17 cellular contexts compared by ENCODE assay signal in the genomic region with DNA sequence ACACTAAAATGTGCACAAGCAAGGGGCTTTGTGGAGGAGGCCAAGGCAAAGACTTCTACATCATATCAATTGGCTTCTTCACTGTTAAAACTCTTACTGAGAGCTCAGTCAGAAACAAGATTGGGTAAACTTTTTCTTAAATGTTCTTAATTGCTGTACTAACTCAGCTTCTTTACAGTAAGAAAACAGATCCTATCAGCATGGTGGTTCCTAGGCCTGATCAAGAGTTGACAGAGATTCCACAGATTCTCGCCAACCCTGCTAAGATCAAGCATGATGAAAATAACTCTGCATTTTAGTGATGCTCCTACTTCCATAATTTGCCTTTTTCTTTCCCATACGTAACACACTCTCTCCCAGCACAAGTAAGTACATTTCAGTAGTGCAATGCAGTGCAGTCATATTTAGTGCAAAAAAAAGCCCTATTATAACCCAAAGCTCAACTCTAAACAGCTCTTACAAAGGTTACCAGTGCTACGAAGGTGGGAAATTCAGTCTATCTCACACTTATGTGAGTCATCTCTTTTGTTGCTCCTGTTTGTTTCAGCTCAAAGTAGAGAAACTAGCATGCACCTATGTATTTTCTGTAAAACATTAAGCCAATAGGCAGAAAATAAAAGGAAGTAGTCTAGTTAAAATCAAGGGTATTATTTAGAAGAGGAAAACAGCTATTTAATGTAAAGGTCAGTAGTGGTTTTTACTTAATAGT. TPM values are rescaled to one million over a fixed set of nuclear protein-coding genes. Genes with fewer than 3 reads are reported as not detected.
DNase-seq lines count a peak whose midpoint lies in the region; ATAC-seq and TF ChIP-seq lines count a peak whose summit lies in the region.
"Had no signal": no experiment of that assay in that cellular context is flagged by ENCODE, and none has a peak within 500 bp of the region (broad histone marks: within the 10 kb centered on the region; RNA-seq: fewer than 3 reads in every experiment).

No MANE protein-coding gene starts in this region.

- no peak overlapping the region for H2BK120ac ChIP-seq in trophoblast cell (ENCODE audit: insufficient read depth, low read length, poor library complexity)

- peaks cover 3% of the 10 kb centered on the region for H3K9me3 Mint-ChIP-seq in activated CD4-positive, alpha-beta T cell treated with anti-CD3 and anti-CD28 coated beads, Interleukin-2, amount 10 ng/mL, durations not matched to agents 24 days and 14 days
- no peaks in the 10 kb centered on the region for H3K9me3 Mint-ChIP-seq in GM23338
- no peaks in the 10 kb centered on the region for H3K9me3 Mint-ChIP-seq in activated CD4-positive, alpha-beta memory T cell treated with anti-CD3 and anti-CD28 coated beads for 36 hours
- H3K9me3 Mint-ChIP-seq: HFFc6 had no signal

- no peaks in the 10 kb centered on the region; the same call in 1 of the 2 replicates for H3K9me2 ChIP-seq in GM23338 (ENCODE audit: insufficient read depth)

- no peak for ATAC-seq in GM23338
- no peak for ATAC-seq in heart left ventricle
- no peak for ATAC-seq in left lobe of liver
- ATAC-seq: upper lobe of right lung had no signal

- no peaks in the 10 kb centered on the region for H3K9me3 ChIP-seq in trophoblast cell (ENCODE audit: insufficient read depth, low read depth, low read length)
- H3K9me3 ChIP-seq in heart left ventricle: no peaks in the 10 kb centered on the region
- H3K9me3 ChIP-seq: SJCRH30, upper lobe of right lung had no signal

- H3K4me3 Mint-ChIP-seq in activated CD4-positive, alpha-beta T cell treated with anti-CD3 and anti-CD28 coated beads, Interleukin-2, amount 10 ng/mL, durations not matched to agents 24 days and 14 days: peak overlapping the region; percentile 6
- H3K4me3 Mint-ChIP-seq in GM23338: no peak overlapping the region
- H3K4me3 Mint-ChIP-seq in activated CD4-positive, alpha-beta memory T cell treated with anti-CD3 and anti-CD28 coated beads for 36 hours: peak overlapping the region; percentile 21
- H3K4me3 Mint-ChIP-seq: HFFc6 had no signal

- intact Hi-C loops in activated CD4-positive, alpha-beta T cell treated with anti-CD3 and anti-CD28 coated beads, Interleukin-2, amount 10 ng/mL, durations not matched to agents 24 days and 14 days (cut with micrococcal nuclease): loop anchor here (10.0 kb wide), 2 partner anchors 269 to 579 kb away; a partner anchor contains a TSS
- intact Hi-C loops in activated CD4-positive, alpha-beta memory T cell treated with anti-CD3 and anti-CD28 coated beads for 36 hours (cut with micrococcal nuclease): no loop called here
- intact Hi-C loops in heart left ventricle (cut with DNase I): loop anchor here in 2 of 10 donors (10.0 kb wide), 1 partner anchor 169 kb away; no protein-coding TSS in a partner anchor

- no peak for DNase-seq in activated CD4-positive, alpha-beta T cell treated with anti-CD3 and anti-CD28 coated beads, Interleukin-2, amount 10 ng/mL, durations not matched to agents 24 days and 14 days
- no peak for DNase-seq in activated CD4-positive, alpha-beta T cell treated with anti-CD3 and anti-CD28 coated beads for 48 hours
- DNase-seq in GM23338 (ENCODE audit: low spot score): no peak
- no peak for DNase-seq in activated CD4-positive, alpha-beta memory T cell treated with anti-CD3 and anti-CD28 coated beads for 36 hours
- DNase-seq in trophoblast cell: peak; percentile 13 to 55
- no peak for DNase-seq in heart left ventricle
- no peak for DNase-seq in left lobe of liver (ENCODE audit: low spot score)
- DNase-seq in caudate nucleus (lab: John Stamatoyannopoulos, UW): no peak
- DNase-seq: activated gamma-delta T cell treated with Interleukin-2 at 50 U/mL for 16 hours, HFFc6, hippocampal formation, Karpas-422, NCI-H187 treated with DMSO at 0.1 percent for 48 hours, SJCRH30, upper lobe of right lung had no signal

- TF ChIP-seq CTCF in GM23338 (conservative IDR thresholded peaks at IDR 0.05; ENCODE audit: low read depth in 2 of 2): no peak
- no peak for TF ChIP-seq CTCF in heart left ventricle (IDR thresholded peaks at IDR 0.05)

- no peak overlapping the region for H3K18ac ChIP-seq in trophoblast cell (ENCODE audit: low read length)

- H3K4me2 ChIP-seq in GM23338: no peak overlapping the region
- H3K4me2 ChIP-seq in trophoblast cell (ENCODE audit: low read length): no peak overlapping the region

- H3K23ac ChIP-seq in trophoblast cell (ENCODE audit: low read length): no peak overlapping the region

- no peaks in the 10 kb centered on the region for H3K36me3 ChIP-seq in GM23338 (ENCODE audit: insufficient read depth)
- no peaks in the 10 kb centered on the region for H3K36me3 ChIP-seq in trophoblast cell (ENCODE audit: control insufficient read depth in 1 of 2, insufficient read depth in 2 of 2, low read length in 2 of 2)
- H3K36me3 ChIP-seq in heart left ventricle: peaks cover 0 to 21% (median 0%) of the 10 kb centered on the region in 9 donors
- H3K36me3 ChIP-seq: SJCRH30, upper lobe of right lung had no signal

- POLR2A ChIA-PET in activated CD4-positive, alpha-beta memory T cell treated with anti-CD3 and anti-CD28 coated beads for 36 hours (lab: Charles Lee): interaction anchor here (0.7 to 3.3 kb wide), 7 partner anchors 10 to 267 kb away, joined by 3 to 14 read pairs (median 9); a partner anchor contains a TSS

- H3K36me3 Mint-ChIP-seq in activated CD4-positive, alpha-beta T cell treated with anti-CD3 and anti-CD28 coated beads, Interleukin-2, amount 10 ng/mL, durations not matched to agents 24 days and 14 days (ENCODE audit: low read depth): peaks cover 5% of the 10 kb centered on the region
- no peaks in the 10 kb centered on the region for H3K36me3 Mint-ChIP-seq in GM23338 (ENCODE audit: low read depth)
- H3K36me3 Mint-ChIP-seq in activated CD4-positive, alpha-beta memory T cell treated with anti-CD3 and anti-CD28 coated beads for 36 hours: peaks cover 2% of the 10 kb centered on the region

- no peak overlapping the region for H2BK12ac ChIP-seq in trophoblast cell (ENCODE audit: low read length)

- H2AK5ac ChIP-seq in trophoblast cell (ENCODE audit: low read length): no peak overlapping the region

- no peaks in the 10 kb centered on the region for H3F3A ChIP-seq in GM23338 (replicated peaks; ENCODE audit: low read depth)

- CTCF ChIA-PET in activated CD4-positive, alpha-beta memory T cell treated with anti-CD3 and anti-CD28 coated beads for 36 hours (lab: Charles Lee): interaction anchor here (0.6 to 4.9 kb wide), 9 partner anchors 10 to 1305 kb away, joined by 3 to 28 read pairs (median 3); no protein-coding TSS in a partner anchor

- no peak overlapping the region for H3K14ac ChIP-seq in trophoblast cell (ENCODE audit: low read length)

- H3K4me1 Mint-ChIP-seq in activated CD4-positive, alpha-beta T cell treated with anti-CD3 and anti-CD28 coated beads, Interleukin-2, amount 10 ng/mL, durations not matched to agents 24 days and 14 days: peaks cover 45% of the 10 kb centered on the region
- H3K4me1 Mint-ChIP-seq in GM23338: peaks cover 26% of the 10 kb centered on the region
- H3K4me1 Mint-ChIP-seq in activated CD4-positive, alpha-beta memory T cell treated with anti-CD3 and anti-CD28 coated beads for 36 hours (ENCODE audit: low read depth): peaks cover 85% of the 10 kb centered on the region

- H3K27ac Mint-ChIP-seq in activated CD4-positive, alpha-beta T cell treated with anti-CD3 and anti-CD28 coated beads, Interleukin-2, amount 10 ng/mL, durations not matched to agents 24 days and 14 days: peak overlapping the region; percentile 88
- no peak overlapping the region for H3K27ac Mint-ChIP-seq in GM23338
- H3K27ac Mint-ChIP-seq in activated CD4-positive, alpha-beta memory T cell treated with anti-CD3 and anti-CD28 coated beads for 36 hours: peak overlapping the region; percentile 90
- H3K27ac Mint-ChIP-seq: HFFc6 had no signal

- H3K79me2 ChIP-seq in GM23338 (replicated peaks; ENCODE audit: insufficient read depth) (no peaks in the 10 kb centered on the region), trophoblast cell (ENCODE audit: control insufficient read depth, insufficient read depth, low read length, poor library complexity) (no peaks in the 10 kb centered on the region)

- H3K79me1 ChIP-seq in trophoblast cell (ENCODE audit: low read length): no peaks in the 10 kb centered on the region

- no peak overlapping the region for H4K8ac ChIP-seq in trophoblast cell (ENCODE audit: low read depth, low read length)

- H4K12ac ChIP-seq in trophoblast cell (ENCODE audit: low read depth, low read length): no peak overlapping the region

- H4K20me1 ChIP-seq in GM23338 (replicated peaks; ENCODE audit: insufficient read depth): no peaks in the 10 kb centered on the region

- H2BK5ac ChIP-seq in trophoblast cell (ENCODE audit: low read depth, low read length, poor library complexity): no peak overlapping the region

- peaks cover 25% of the 10 kb centered on the region for H3K4me1 ChIP-seq in GM23338 (ENCODE audit: insufficient read depth)
- H3K4me1 ChIP-seq in trophoblast cell (ENCODE audit: control insufficient read depth in 1 of 2, insufficient read depth in 2 of 2, low read length in 2 of 2): no peaks in the 10 kb centered on the region
- H3K4me1 ChIP-seq in heart left ventricle: peaks cover 0 to 15% (median 0%) of the 10 kb centered on the region in 12 donors
- H3K4me1 ChIP-seq: upper lobe of right lung had no signal

- H3K4me3 ChIP-seq in GM23338 (no peak overlapping the region), trophoblast cell (ENCODE audit: low read depth, low read length) (no peak overlapping the region), heart left ventricle (no peak overlapping the region)
- H3K4me3 ChIP-seq: SJCRH30, upper lobe of right lung had no signal

- no peak overlapping the region for H3K9ac ChIP-seq in trophoblast cell (ENCODE audit: low read length)

- H4K91ac ChIP-seq in trophoblast cell (ENCODE audit: low read depth, low read length): no peak overlapping the region

- no peak overlapping the region for H3K4ac ChIP-seq in trophoblast cell (ENCODE audit: low read depth, low read length)

- no peak overlapping the region for H3K27ac ChIP-seq in GM23338 (ENCODE audit: low read depth)
- no peak overlapping the region for H3K27ac ChIP-seq in trophoblast cell (ENCODE audit: low read depth, low read length)
- H3K27ac ChIP-seq in heart left ventricle: peak overlapping the region in 1 of 12 donors; percentile 10
- no peak overlapping the region for H3K27ac ChIP-seq in caudate nucleus (ENCODE audit: low read depth, low read length)
- H3K27ac ChIP-seq: SJCRH30, upper lobe of right lung had no signal

- no peaks in the 10 kb centered on the region for H3K27me3 Mint-ChIP-seq in activated CD4-positive, alpha-beta T cell treated with anti-CD3 and anti-CD28 coated beads, Interleukin-2, amount 10 ng/mL, durations not matched to agents 24 days and 14 days
- no peaks in the 10 kb centered on the region for H3K27me3 Mint-ChIP-seq in GM23338 (ENCODE audit: insufficient read depth, low read depth, poor library complexity)
- no peaks in the 10 kb centered on the region for H3K27me3 Mint-ChIP-seq in activated CD4-positive, alpha-beta memory T cell treated with anti-CD3 and anti-CD28 coated beads for 36 hours

- H2AFZ ChIP-seq in GM23338: peak overlapping the region; percentile 78; the same call in 1 of the 2 replicates
- H2AFZ ChIP-seq in trophoblast cell (ENCODE audit: insufficient read depth, low read length, poor library complexity): no peak overlapping the region

- no CpG with 5 or more reads among the region's 3 CpGs for WGBS in trophoblast cell (ENCODE audit: extremely low coverage, insufficient coverage, insufficient read length)
- WGBS in heart left ventricle, 4 donors: 96 to 98% (median 97%) methylated on average over 3 of the region's 3 CpGs

- H3K27me3 ChIP-seq in GM23338 (ENCODE audit: insufficient read depth) (no peaks in the 10 kb centered on the region), trophoblast cell (ENCODE audit: insufficient read depth, low read length) (no peaks in the 10 kb centered on the region), heart left ventricle (no peaks in the 10 kb centered on the region)
- H3K27me3 ChIP-seq: SJCRH30, upper lobe of right lung had no signal

- no peak for TF ChIP-seq POLR2A in heart left ventricle (IDR thresholded peaks at IDR 0.05)

RNA-seq across cellular contexts. Expression of a gene that starts 29.9 kb away (rescaled TPM):
- 2.5 and 4.7 TPM in 2 replicates for total RNA-seq in activated CD4-positive, alpha-beta T cell treated with anti-CD3 and anti-CD28 coated beads, Interleukin-2, amount 10 ng/mL, durations not matched to agents 24 days and 14 days
- total RNA-seq in GM23338 (2014; rRNA removed; shearing (Covaris generic)): 0.07 TPM in 1 of 2 replicates, not detected in the other
- polyA plus RNA-seq in GM23338 (2016; fragmentation: Nextera tagmentation; extraction: Ambion mirVana): 0.07 and 0.50 TPM in 2 replicates
- total RNA-seq in activated CD4-positive, alpha-beta memory T cell treated with anti-CD3 and anti-CD28 coated beads for 36 hours: 10 to 100 TPM; 57.0 to 63.8 TPM
- not detected in 2 replicates for polyA plus RNA-seq in trophoblast cell (2013)
- 1 to 10 TPM in 1 of 9 donors, under 1 TPM in 2, not detected in 6; 0.10 to 3.8 (median 0.77) TPM for total RNA-seq in heart left ventricle
- polyA plus RNA-seq in heart left ventricle: under 1 TPM in 1 of 2 donors, not detected in 1; 0.04 TPM
- total RNA-seq in left lobe of liver: 0.10 TPM
- total RNA-seq: A172, chondrocyte, HFFc6 had no signal

Comparison
In these comparisons a context has a peak if more than half of its experiments do, and no peak if none do; other contexts are left out.
1. DNase-seq: peak in trophoblast cell (2 of 2); none in activated CD4-positive, alpha-beta T cell treated with anti-CD3 and anti-CD28 coated beads, Interleukin-2, amount 10 ng/mL, durations not matched to agents 24 days and 14 days (single experiment), activated CD4-positive, alpha-beta T cell treated with anti-CD3 and anti-CD28 coated beads for 48 hours (single experiment), GM23338 (single experiment), activated CD4-positive, alpha-beta memory T cell treated with anti-CD3 and anti-CD28 coated beads for 36 hours (single experiment), heart left ventricle (0 of 5), left lobe of liver (single experiment) and caudate nucleus (0 of 61).
2. RNA of a gene that starts 29.9 kb away (total RNA-seq): 57.0 to 63.8 TPM in activated CD4-positive, alpha-beta memory T cell treated with anti-CD3 and anti-CD28 coated beads for 36 hours; 2.5 to 4.7 TPM in activated CD4-positive, alpha-beta T cell treated with anti-CD3 and anti-CD28 coated beads, Interleukin-2, amount 10 ng/mL, durations not matched to agents 24 days and 14 days, 0.10 TPM in left lobe of liver (single experiment), 0.07 TPM in GM23338 and 0.10 to 3.8 TPM in heart left ventricle; every median in the first group is over 10 times any median in the second.